12 cellular contexts compared by ENCODE assay signal in the genomic region with DNA sequence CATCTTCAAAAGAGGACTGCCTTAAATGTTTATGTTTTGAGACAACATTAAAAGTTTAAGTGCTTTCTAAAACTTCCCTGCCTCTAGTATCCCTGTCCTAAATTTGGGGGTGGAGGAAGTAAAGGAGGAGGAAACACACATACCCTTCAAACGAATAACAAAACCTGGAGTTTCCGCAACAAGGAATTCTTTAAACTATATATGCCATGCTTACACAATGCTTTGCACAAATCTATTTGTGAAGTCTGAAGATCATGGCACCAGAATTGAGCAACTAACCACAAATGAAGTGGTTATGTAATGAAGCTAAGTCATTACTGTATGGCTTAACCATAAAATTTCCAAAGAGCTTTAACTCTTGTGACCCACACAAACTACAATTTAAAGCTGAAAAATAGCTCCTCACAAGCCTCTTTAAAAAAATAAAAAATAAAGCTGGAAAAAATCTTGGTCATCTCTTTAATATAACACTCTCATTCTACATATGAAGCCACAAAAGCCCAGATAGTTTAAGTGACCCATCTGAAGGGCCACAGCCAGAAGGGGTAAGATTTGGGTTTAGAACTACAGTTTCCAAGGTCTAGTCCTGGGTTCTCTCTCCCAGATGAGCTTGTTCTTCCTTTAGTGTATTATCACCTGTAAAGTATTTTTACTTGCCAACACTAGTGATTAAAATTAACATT. TPM values are rescaled to one million over a fixed set of nuclear protein-coding genes. Genes with fewer than 3 reads are reported as not detected.
A peak's percentile ranks its signal among the peaks of the same experiment; 100 is the strongest.
DNase-seq lines count a peak whose midpoint lies in the region; FAIRE-seq and TF ChIP-seq lines count a peak whose summit lies in the region.
"Had no signal": no experiment of that assay in that cellular context is flagged by ENCODE, and none has a peak within 500 bp of the region (broad histone marks: within the 10 kb centered on the region; RNA-seq: fewer than 3 reads in every experiment).

No MANE protein-coding gene starts in this region.

- DNase-seq in AG08396 (ENCODE audit: low spot score): peak; percentile 17
- DNase-seq in astrocyte (ENCODE audit: low read depth): peak; percentile 78
- DNase-seq in COLO829 (ENCODE audit: low spot score): no peak
- DNase-seq in A172 (ENCODE audit: low spot score): no peak
- DNase-seq in tibial artery: no peak
- DNase-seq in central memory CD4-positive, alpha-beta T cell: no peak
- DNase-seq: stimulated activated CD4-positive, alpha-beta T cell treated with anti-CD3 and anti-CD28 coated beads, Interleukin-2, amount 100 ng/mL, for 24 hours had no signal

- H3K27ac ChIP-seq in astrocyte (ENCODE audit: low read depth, low read length) (peak overlapping the region; percentile 24), mesodermal cell (ENCODE audit: low read depth, low read length, severe bottlenecking) (no peak overlapping the region), tibial artery (no peak overlapping the region)
- H3K27ac ChIP-seq: VCaP had no signal

- TF ChIP-seq CTCF in astrocyte (IDR thresholded peaks at IDR 0.05; ENCODE audit: insufficient read depth, low read depth, low read length) (no peak), tibial artery (IDR thresholded peaks at IDR 0.05) (no peak)

- no peak overlapping the region for H3K9ac ChIP-seq in astrocyte (ENCODE audit: low read length)

- H3K27ac Mint-ChIP-seq in IgD-negative memory B cell (peak overlapping the region in 2 of 3 donors; percentile 5 to 14), astrocyte (ENCODE audit: unreplicated experiment) (no peak overlapping the region)

- H3K4me3 ChIP-seq in astrocyte (ENCODE audit: insufficient read depth, low read depth, low read length) (no peak overlapping the region), mesodermal cell (ENCODE audit: extremely low read depth, insufficient read depth, low read length, poor library complexity, severe bottlenecking) (peak overlapping the region; percentile 6), tibial artery (no peak overlapping the region)

- FAIRE-seq in astrocyte (lab: Jason Lieb, UNC): no peak
- FAIRE-seq: islet of Langerhans had no signal

- H3K27me3 ChIP-seq in astrocyte (ENCODE audit: insufficient read depth, low read length) (no peaks in the 10 kb centered on the region), tibial artery (no peaks in the 10 kb centered on the region)

- H3K27me3 Mint-ChIP-seq in IgD-negative memory B cell: no peaks in the 10 kb centered on the region
- no peaks in the 10 kb centered on the region for H3K27me3 Mint-ChIP-seq in astrocyte (ENCODE audit: low read depth, unreplicated experiment)

- peaks cover 98% of the 10 kb centered on the region for H3K79me2 ChIP-seq in astrocyte (ENCODE audit: insufficient read depth, low read length)

- no peaks in the 10 kb centered on the region for H3K9me3 Mint-ChIP-seq in IgD-negative memory B cell
- H3K9me3 Mint-ChIP-seq in astrocyte (ENCODE audit: unreplicated experiment): no peaks in the 10 kb centered on the region

- H3K4me1 ChIP-seq in astrocyte (ENCODE audit: insufficient read depth, low read length): peaks cover 49% of the 10 kb centered on the region
- H3K4me1 ChIP-seq in mesodermal cell (ENCODE audit: control insufficient read depth, insufficient read depth, low read length, poor library complexity, severe bottlenecking): peaks cover 62% of the 10 kb centered on the region
- peaks cover 0 to 70% (median 34%) of the 10 kb centered on the region in 4 donors for H3K4me1 ChIP-seq in tibial artery

- no CpG with 5 or more reads among the region's 2 CpGs for WGBS in mesodermal cell (ENCODE audit: insufficient coverage in 2 of 2), 2 experiments

- H2AFZ ChIP-seq in astrocyte (ENCODE audit: low read depth, low read length): no peak overlapping the region

- H4K20me1 ChIP-seq in astrocyte (ENCODE audit: insufficient read depth, low read length): peaks cover 91% of the 10 kb centered on the region

- H3K36me3 ChIP-seq in astrocyte (ENCODE audit: insufficient read depth, low read length) (no peaks in the 10 kb centered on the region), mesodermal cell (ENCODE audit: control insufficient read depth, insufficient read depth, low read length) (peaks cover 23% of the 10 kb centered on the region), tibial artery (peaks cover 0 to 4% (median 0%) of the 10 kb centered on the region in 3 donors)

- intact Hi-C loops in tibial artery (cut with DNase I; ENCODE audit: low total_unique reads): no loop called here

- H3K36me3 Mint-ChIP-seq in IgD-negative memory B cell (no peaks in the 10 kb centered on the region), astrocyte (ENCODE audit: low read depth, unreplicated experiment) (peaks cover 6% of the 10 kb centered on the region)

- H3K4me2 ChIP-seq in astrocyte (ENCODE audit: low read length): peak overlapping the region; percentile 9

- H3K9me3 ChIP-seq in astrocyte (ENCODE audit: insufficient read depth, low read depth, low read length) (no peaks in the 10 kb centered on the region), mesodermal cell (ENCODE audit: control insufficient read depth, low read length) (no peaks in the 10 kb centered on the region), tibial artery (no peaks in the 10 kb centered on the region)

- H3K4me3 Mint-ChIP-seq in IgD-negative memory B cell (peak overlapping the region in 1 of 4 donors; percentile 17), astrocyte (ENCODE audit: unreplicated experiment) (peak overlapping the region; percentile 67)

- H3K4me1 Mint-ChIP-seq in IgD-negative memory B cell: peaks cover 31 to 69% (median 53%) of the 10 kb centered on the region in 3 donors
- peaks cover 61% of the 10 kb centered on the region for H3K4me1 Mint-ChIP-seq in astrocyte (ENCODE audit: low read depth, unreplicated experiment)

RNA-seq across cellular contexts. Expression of gene NCOA4, which starts 9.4 kb away (rescaled TPM):
- polyA plus RNA-seq in IgD-negative memory B cell: 110 TPM
- 116 and 120 TPM in 2 replicates for total RNA-seq in astrocyte
- 119 TPM for polyA plus RNA-seq in mesodermal cell (2013, experiment 1 of 2)
- polyA plus RNA-seq in mesodermal cell (2013, experiment 2 of 2): 124 TPM
- 177 and 182 TPM in 2 replicates for total RNA-seq in A172 (2014; rRNA removed; shearing (Covaris generic))

RNA-seq across cellular contexts. Expression of gene MSMB, which starts 25.1 kb away (rescaled TPM):
- not detected for polyA plus RNA-seq in IgD-negative memory B cell
- not detected in 2 replicates for total RNA-seq in astrocyte
- polyA plus RNA-seq in mesodermal cell (2013, experiment 1 of 2): not detected
- not detected for polyA plus RNA-seq in mesodermal cell (2013, experiment 2 of 2)
- not detected in 2 replicates for total RNA-seq in A172 (2014; rRNA removed; shearing (Covaris generic))
- polyA plus RNA-seq: adipose tissue had no signal

RNA-seq across cellular contexts. Expression of gene TIMM23, which starts 48.7 kb away (rescaled TPM):
- 57.9 TPM for polyA plus RNA-seq in IgD-negative memory B cell
- 90.9 and 93.2 TPM in 2 replicates for total RNA-seq in astrocyte
- polyA plus RNA-seq in mesodermal cell (2013, experiment 1 of 2): 84.4 TPM
- polyA plus RNA-seq in mesodermal cell (2013, experiment 2 of 2): 80.4 TPM
- 211 and 271 TPM in 2 replicates for total RNA-seq in A172 (2014; rRNA removed; shearing (Covaris generic))

Comparison
In these comparisons a context has a peak if more than half of its experiments do, and no peak if none do; other contexts are left out.
1. DNase-seq: peak in AG08396 (single experiment) and astrocyte (single experiment); none in COLO829 (single experiment), A172 (single experiment), tibial artery (0 of 2) and central memory CD4-positive, alpha-beta T cell (single experiment).